ENCODE assay signal across 1 cellular context in genomic region chr7:102169651-102170416, GRCh38.
TF ChIP-seq lines count a peak whose summit lies in the region.

No MANE protein-coding gene starts in this region.

TF ChIP-seq in HEK293, 187 proteins besides CTCF, POLR2A, EP300 and RAD21 (continued from another document):
- TF ChIP-seq, protein P1, sequence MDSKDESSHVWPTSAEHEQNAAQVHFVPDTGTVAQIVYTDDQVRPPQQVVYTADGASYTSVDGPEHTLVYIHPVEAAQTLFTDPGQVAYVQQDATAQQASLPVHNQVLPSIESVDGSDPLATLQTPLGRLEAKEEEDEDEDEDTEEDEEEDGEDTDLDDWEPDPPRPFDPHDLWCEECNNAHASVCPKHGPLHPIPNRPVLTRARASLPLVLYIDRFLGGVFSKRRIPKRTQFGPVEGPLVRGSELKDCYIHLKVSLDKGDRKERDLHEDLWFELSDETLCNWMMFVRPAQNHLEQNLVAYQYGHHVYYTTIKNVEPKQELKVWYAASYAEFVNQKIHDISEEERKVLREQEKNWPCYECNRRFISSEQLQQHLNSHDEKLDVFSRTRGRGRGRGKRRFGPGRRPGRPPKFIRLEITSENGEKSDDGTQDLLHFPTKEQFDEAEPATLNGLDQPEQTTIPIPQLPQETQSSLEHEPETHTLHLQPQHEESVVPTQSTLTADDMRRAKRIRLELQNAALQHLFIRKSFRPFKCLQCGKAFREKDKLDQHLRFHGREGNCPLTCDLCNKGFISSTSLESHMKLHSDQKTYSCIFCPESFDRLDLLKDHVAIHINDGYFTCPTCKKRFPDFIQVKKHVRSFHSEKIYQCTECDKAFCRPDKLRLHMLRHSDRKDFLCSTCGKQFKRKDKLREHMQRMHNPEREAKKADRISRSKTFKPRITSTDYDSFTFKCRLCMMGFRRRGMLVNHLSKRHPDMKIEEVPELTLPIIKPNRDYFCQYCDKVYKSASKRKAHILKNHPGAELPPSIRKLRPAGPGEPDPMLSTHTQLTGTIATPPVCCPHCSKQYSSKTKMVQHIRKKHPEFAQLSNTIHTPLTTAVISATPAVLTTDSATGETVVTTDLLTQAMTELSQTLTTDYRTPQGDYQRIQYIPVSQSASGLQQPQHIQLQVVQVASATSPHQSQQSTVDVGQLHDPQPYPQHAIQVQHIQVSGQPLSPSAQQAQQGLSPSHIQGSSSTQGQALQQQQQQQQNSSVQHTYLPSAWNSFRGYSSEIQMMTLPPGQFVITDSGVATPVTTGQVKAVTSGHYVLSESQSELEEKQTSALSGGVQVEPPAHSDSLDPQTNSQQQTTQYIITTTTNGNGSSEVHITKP (tag by site-specific recombination; IDR thresholded peaks at IDR 0.05) = 0 out of 2 replicates have a peak, but pooled peaks have one; percentile 17
- 0 out of 2 replicates have a peak, but pooled peaks have one; percentile 5 for TF ChIP-seq ZNF596 (tag by site-specific recombination; IDR thresholded peaks at IDR 0.05)
- TF ChIP-seq, protein P2, sequence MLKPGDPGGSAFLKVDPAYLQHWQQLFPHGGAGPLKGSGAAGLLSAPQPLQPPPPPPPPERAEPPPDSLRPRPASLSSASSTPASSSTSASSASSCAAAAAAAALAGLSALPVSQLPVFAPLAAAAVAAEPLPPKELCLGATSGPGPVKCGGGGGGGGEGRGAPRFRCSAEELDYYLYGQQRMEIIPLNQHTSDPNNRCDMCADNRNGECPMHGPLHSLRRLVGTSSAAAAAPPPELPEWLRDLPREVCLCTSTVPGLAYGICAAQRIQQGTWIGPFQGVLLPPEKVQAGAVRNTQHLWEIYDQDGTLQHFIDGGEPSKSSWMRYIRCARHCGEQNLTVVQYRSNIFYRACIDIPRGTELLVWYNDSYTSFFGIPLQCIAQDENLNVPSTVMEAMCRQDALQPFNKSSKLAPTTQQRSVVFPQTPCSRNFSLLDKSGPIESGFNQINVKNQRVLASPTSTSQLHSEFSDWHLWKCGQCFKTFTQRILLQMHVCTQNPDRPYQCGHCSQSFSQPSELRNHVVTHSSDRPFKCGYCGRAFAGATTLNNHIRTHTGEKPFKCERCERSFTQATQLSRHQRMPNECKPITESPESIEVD (tag by site-specific recombination; IDR thresholded peaks at IDR 0.05) = peak; percentile 93
